22 cellular contexts compared by ENCODE assay signal in the genomic region with DNA sequence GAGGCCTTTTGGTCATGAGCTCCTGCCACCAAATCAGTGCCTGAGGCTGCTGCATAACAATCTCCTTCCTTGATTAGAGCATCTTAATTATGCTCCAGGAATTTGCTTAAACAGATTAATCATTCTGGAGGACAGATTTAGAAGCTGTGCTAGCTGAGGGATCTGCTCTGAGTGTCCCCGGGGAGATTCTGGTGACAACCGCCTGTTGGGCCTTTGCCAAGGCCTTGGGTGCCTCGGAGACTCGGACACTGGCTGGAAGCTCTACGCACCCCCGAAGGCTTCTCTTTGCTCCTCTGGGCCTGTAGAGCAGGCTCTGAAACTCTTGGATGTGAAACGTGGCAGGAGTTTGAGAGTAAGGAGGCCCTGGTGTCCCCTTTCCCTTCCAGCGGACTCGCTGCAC.
"Had no signal": no experiment of that assay in that cellular context is flagged by ENCODE, and none has a peak within 500 bp of the region (broad histone marks: within the 10 kb centered on the region; RNA-seq: fewer than 3 reads in every experiment).

No MANE protein-coding gene starts in this region.

- H3K27ac ChIP-seq: ascending aorta, body of pancreas, Peyer's patch had no signal

- H3K27ac Mint-ChIP-seq: activated CD8-positive, alpha-beta T cell treated with anti-CD3 and anti-CD28 coated beads for 36 hours; activated naive CD4-positive, alpha-beta T cell treated with anti-CD3 and anti-CD28 coated beads, Interleukin-2, amount 50 U/mL, for 24 hours; T-helper 1 cell treated with Interleukin-12 subunit alpha and Interleukin-12 subunit beta and Interleukin-4 antibody, amounts not matched to agents 30 μg/mL and 1 μg/mL, for 36 hours had no signal

- H3K4me3 Mint-ChIP-seq: activated CD8-positive, alpha-beta T cell treated with anti-CD3 and anti-CD28 coated beads for 36 hours; activated naive CD4-positive, alpha-beta T cell treated with anti-CD3 and anti-CD28 coated beads, Interleukin-2, amount 50 U/mL, for 24 hours; central memory CD8-positive, alpha-beta T cell; T-helper 1 cell treated with Interleukin-12 subunit alpha and Interleukin-12 subunit beta and Interleukin-4 antibody, amounts not matched to agents 30 μg/mL and 1 μg/mL, for 36 hours had no signal

- H3K36me3 ChIP-seq: ascending aorta, Peyer's patch had no signal

- H3K4me1 ChIP-seq: ascending aorta, body of pancreas, Peyer's patch had no signal

- H3K4me1 Mint-ChIP-seq: activated naive CD4-positive, alpha-beta T cell treated with anti-CD3 and anti-CD28 coated beads, Interleukin-2, amount 50 U/mL, for 24 hours; central memory CD8-positive, alpha-beta T cell had no signal

- H3K36me3 Mint-ChIP-seq: activated naive CD4-positive, alpha-beta T cell treated with anti-CD3 and anti-CD28 coated beads, Interleukin-2, amount 50 U/mL, for 24 hours had no signal

- DNase-seq: activated CD4-positive, alpha-beta T cell treated with anti-CD3 and anti-CD28 coated beads for 4 hours; activated CD8-positive, alpha-beta memory T cell treated with anti-CD3 and anti-CD28 coated beads, Interleukin-2, amount 50 U/mL, for 48 hours; activated CD8-positive, alpha-beta T cell treated with anti-CD3 and anti-CD28 coated beads for 36 hours; activated naive CD4-positive, alpha-beta T cell; activated T-cell treated with anti-CD3 and anti-CD28 coated beads, Interleukin-2, amount 50 U/mL, for 1 hour; amniotic stem cell; body of pancreas; Kasumi-1; KBM-7; NCI-H1105 treated with DMSO at 0.1 percent for 48 hours; NCI-H1436 treated with DMSO at 0.1 percent for 48 hours; NCI-H187; NCI-H2081; NCI-H2227 treated with DMSO at 0.1 percent for 48 hours; NCI-H446 treated with DMSO at 0.1 percent for 48 hours; NCI-H526 treated with DMSO at 0.1 percent for 48 hours; Peyer's patch; SHP77 treated with DMSO at 0.1 percent for 48 hours had no signal

- H3K9me3 ChIP-seq: ascending aorta, body of pancreas, Peyer's patch had no signal

- H3K4me3 ChIP-seq: ascending aorta, body of pancreas, Peyer's patch had no signal

- H3K27me3 ChIP-seq: ascending aorta, body of pancreas, Peyer's patch had no signal

- H3K9me3 Mint-ChIP-seq: activated CD8-positive, alpha-beta T cell treated with anti-CD3 and anti-CD28 coated beads for 36 hours; activated naive CD4-positive, alpha-beta T cell treated with anti-CD3 and anti-CD28 coated beads, Interleukin-2, amount 50 U/mL, for 24 hours; central memory CD8-positive, alpha-beta T cell; T-helper 1 cell treated with Interleukin-12 subunit alpha and Interleukin-12 subunit beta and Interleukin-4 antibody, amounts not matched to agents 30 μg/mL and 1 μg/mL, for 36 hours had no signal
